Comparison of ENCODE assay signal across 20 cellular contexts in the genomic region with DNA sequence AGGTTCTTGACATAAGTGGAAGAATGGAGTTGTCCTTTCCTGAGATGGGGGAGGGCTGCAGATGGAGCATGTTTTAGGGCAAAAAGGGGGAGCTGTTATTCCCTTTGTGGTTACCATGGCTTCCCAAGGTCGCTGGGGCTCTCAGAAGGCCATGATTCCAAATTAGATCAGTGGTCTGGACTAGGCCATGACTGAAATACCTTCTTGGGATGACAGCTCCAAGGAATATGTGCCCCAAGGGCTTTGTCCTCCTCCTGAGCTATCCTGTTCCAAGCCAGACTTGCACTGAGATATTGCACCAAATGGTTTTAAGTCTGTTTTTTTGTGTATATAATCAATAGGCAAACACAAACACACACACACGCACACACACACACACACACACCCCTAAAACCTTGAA. TPM values are rescaled to one million over a fixed set of nuclear protein-coding genes. Genes with fewer than 3 reads are reported as not detected.
DNase-seq lines count a peak whose midpoint lies in the region; ATAC-seq, FAIRE-seq and TF ChIP-seq lines count a peak whose summit lies in the region.
"Had no signal": no experiment of that assay in that cellular context is flagged by ENCODE, and none has a peak within 500 bp of the region (broad histone marks: within the 10 kb centered on the region; RNA-seq: fewer than 3 reads in every experiment).

No MANE protein-coding gene starts in this region.

- no peak for DNase-seq in activated T-cell treated with anti-CD3 and anti-CD28 coated beads, Interleukin-2, amount 50 U/mL, for 72 hours
- DNase-seq in activated T-cell treated with anti-CD3 and anti-CD28 coated beads for 4 hours = no peak
- no peak for DNase-seq in NB4 (ENCODE audit: low read depth)
- no peak for DNase-seq in bronchial epithelial cell (ENCODE audit: low read depth)
- peak; percentile 73 to 85 for DNase-seq in trophoblast cell
- no peak for DNase-seq in mesothelial cell of epicardium (ENCODE audit: low spot score in 2 of 2, unreplicated experiment in 2 of 2)
- DNase-seq in upper lobe of left lung = no peak
- no peak for DNase-seq in mesendoderm
- DNase-seq: activated CD4-positive, alpha-beta T cell treated with anti-CD3 and anti-CD28 coated beads, Interleukin-2, amount 50 U/mL, for 1 hour; activated gamma-delta T cell treated with Interleukin-2 at 50 U/mL for 16 hours; DMS 273 treated with DMSO at 0.1 percent for 48 hours; effector CD8-positive, alpha-beta T cell; left lung; NCI-H1105; right cardiac atrium; Right ventricle myocardium superior; stimulated activated CD4-positive, alpha-beta T cell treated with anti-CD3 and anti-CD28 coated beads, Interleukin-1b, Interleukin-23, amount 100 ng/mL, for 48 hours had no signal

- H3K9ac ChIP-seq in trophoblast cell (ENCODE audit: low read length) (no peak overlapping the region), mesendoderm (ENCODE audit: low read length) (no peak overlapping the region)

- H4K8ac ChIP-seq in trophoblast cell (ENCODE audit: low read depth, low read length) (no peak overlapping the region), mesendoderm (ENCODE audit: low read depth, low read length) (no peak overlapping the region)

- FAIRE-seq in bronchial epithelial cell (lab: Jason Lieb, UNC) = peak; percentile 40
- FAIRE-seq: HepG2 had no signal

- H3K36me3 Mint-ChIP-seq in activated T-cell treated with anti-CD3 and anti-CD28 coated beads, Interleukin-2, amount 50 U/mL, for 72 hours (ENCODE audit: insufficient read depth in 2 of 2) = peaks cover 25 to 27% of the 10 kb centered on the region in 2 donors
- H3K36me3 Mint-ChIP-seq in mesothelial cell of epicardium = peaks cover 4% of the 10 kb centered on the region

- TF ChIP-seq POLR2A in NB4 (IDR thresholded peaks at IDR 0.05; ENCODE audit: extremely low read depth, insufficient read length) (no peak), upper lobe of left lung (IDR thresholded peaks at IDR 0.05) (no peak)

- peaks cover 3% of the 10 kb centered on the region for H3K9me3 ChIP-seq in trophoblast cell (ENCODE audit: insufficient read depth, low read depth, low read length)
- H3K9me3 ChIP-seq in upper lobe of left lung = peaks cover 4 to 14% (median 8%) of the 10 kb centered on the region in 4 donors

- peaks cover 10 to 15% of the 10 kb centered on the region in 2 donors for H3K9me3 Mint-ChIP-seq in activated T-cell treated with anti-CD3 and anti-CD28 coated beads, Interleukin-2, amount 50 U/mL, for 72 hours
- H3K9me3 Mint-ChIP-seq in mesothelial cell of epicardium = peaks cover 28% of the 10 kb centered on the region

- no peak overlapping the region for H2AK5ac ChIP-seq in trophoblast cell (ENCODE audit: low read length)
- no peak overlapping the region for H2AK5ac ChIP-seq in mesendoderm (ENCODE audit: low read length)

- no peak overlapping the region for H3K56ac ChIP-seq in mesendoderm (ENCODE audit: low read length)

- H2BK120ac ChIP-seq in trophoblast cell (ENCODE audit: insufficient read depth, low read length, poor library complexity) (no peak overlapping the region), mesendoderm (ENCODE audit: low read depth, low read length) (no peak overlapping the region)

- H3K27ac ChIP-seq in trophoblast cell (ENCODE audit: low read depth, low read length) (no peak overlapping the region), upper lobe of left lung (no peak overlapping the region), mesendoderm (ENCODE audit: low read depth, low read length) (no peak overlapping the region)
- H3K27ac ChIP-seq: cardiac muscle cell had no signal

- H3K79me2 ChIP-seq in trophoblast cell (ENCODE audit: control insufficient read depth, insufficient read depth, low read length, poor library complexity) (peaks cover 12% of the 10 kb centered on the region), mesendoderm (ENCODE audit: control insufficient read depth, insufficient read depth, low read length) (peaks cover 13% of the 10 kb centered on the region)

- peak overlapping the region in 1 of 2 donors; percentile 97 for H3K4me3 Mint-ChIP-seq in activated T-cell treated with anti-CD3 and anti-CD28 coated beads, Interleukin-2, amount 50 U/mL, for 72 hours
- no peak overlapping the region for H3K4me3 Mint-ChIP-seq in mesothelial cell of epicardium

- TF ChIP-seq EP300 in upper lobe of left lung (IDR thresholded peaks at IDR 0.05) = no peak

- no peak overlapping the region for H3K18ac ChIP-seq in trophoblast cell (ENCODE audit: low read length)
- no peak overlapping the region for H3K18ac ChIP-seq in mesendoderm (ENCODE audit: low read length)

- H3K23ac ChIP-seq in trophoblast cell (ENCODE audit: low read length) = no peak overlapping the region
- no peak overlapping the region for H3K23ac ChIP-seq in mesendoderm (ENCODE audit: low read length)

- peak overlapping the region; percentile 97 for H3K27ac Mint-ChIP-seq in activated T-cell treated with anti-CD3 and anti-CD28 coated beads, Interleukin-2, amount 50 U/mL, for 72 hours
- no peak overlapping the region for H3K27ac Mint-ChIP-seq in mesothelial cell of epicardium

- H4K91ac ChIP-seq in trophoblast cell (ENCODE audit: low read depth, low read length) = no peak overlapping the region

- no peak overlapping the region for H2BK12ac ChIP-seq in trophoblast cell (ENCODE audit: low read length)

- H3K4me2 ChIP-seq in trophoblast cell (ENCODE audit: low read length) (no peak overlapping the region), mesendoderm (ENCODE audit: low read length) (no peak overlapping the region)

- H3K4me1 ChIP-seq in trophoblast cell (ENCODE audit: control insufficient read depth in 1 of 2, insufficient read depth in 2 of 2, low read length in 2 of 2) = peaks cover 0 to 6% of the 10 kb centered on the region in 2 experiments
- peaks cover 10 to 21% (median 11%) of the 10 kb centered on the region in 4 donors for H3K4me1 ChIP-seq in upper lobe of left lung
- no peaks in the 10 kb centered on the region for H3K4me1 ChIP-seq in mesendoderm (ENCODE audit: control insufficient read depth, low read depth, low read length)

- no peaks in the 10 kb centered on the region for H3K27me3 Mint-ChIP-seq in activated T-cell treated with anti-CD3 and anti-CD28 coated beads, Interleukin-2, amount 50 U/mL, for 72 hours (ENCODE audit: low read depth)
- H3K27me3 Mint-ChIP-seq in mesothelial cell of epicardium (ENCODE audit: low read depth) = no peaks in the 10 kb centered on the region

- no peak overlapping the region for H2BK15ac ChIP-seq in mesendoderm (replicated peaks; ENCODE audit: low read depth)

- H2AFZ ChIP-seq in trophoblast cell (ENCODE audit: insufficient read depth, low read length, poor library complexity) = no peak overlapping the region
- H2AFZ ChIP-seq: GM23338 had no signal

- H3K4me3 ChIP-seq in NB4 (ENCODE audit: low read depth, low read length) = peak overlapping the region; percentile 78
- no peak overlapping the region for H3K4me3 ChIP-seq in bronchial epithelial cell (ENCODE audit: low read depth, low read length)
- H3K4me3 ChIP-seq in trophoblast cell (ENCODE audit: low read depth, low read length) = no peak overlapping the region
- H3K4me3 ChIP-seq in upper lobe of left lung = no peak overlapping the region
- no peak overlapping the region for H3K4me3 ChIP-seq in mesendoderm (ENCODE audit: low read length)

- no peaks in the 10 kb centered on the region for H3K27me3 ChIP-seq in bronchial epithelial cell (ENCODE audit: control insufficient read depth, insufficient read depth, low read length)
- H3K27me3 ChIP-seq in trophoblast cell (ENCODE audit: insufficient read depth, low read length) = no peaks in the 10 kb centered on the region
- H3K27me3 ChIP-seq in upper lobe of left lung = no peaks in the 10 kb centered on the region
- H3K27me3 ChIP-seq in mesendoderm (ENCODE audit: insufficient read depth, low read length, poor library complexity) = no peaks in the 10 kb centered on the region
- H3K27me3 ChIP-seq: cardiac muscle cell, left lung had no signal

- H2BK5ac ChIP-seq in trophoblast cell (ENCODE audit: low read depth, low read length, poor library complexity) (no peak overlapping the region), mesendoderm (ENCODE audit: low read length) (no peak overlapping the region)

- H3K4me1 Mint-ChIP-seq in activated T-cell treated with anti-CD3 and anti-CD28 coated beads, Interleukin-2, amount 50 U/mL, for 72 hours (ENCODE audit: low read depth) = peaks cover 28% of the 10 kb centered on the region
- H3K4me1 Mint-ChIP-seq in mesothelial cell of epicardium = peaks cover 8% of the 10 kb centered on the region

- WGBS in trophoblast cell (ENCODE audit: extremely low coverage, insufficient coverage, insufficient read length) = no CpG with 5 or more reads among the region's 2 CpGs
- 91 to 94% methylated on average over 2 of the region's 2 CpGs for WGBS in upper lobe of left lung, 2 donors
- no CpG with 5 or more reads among the region's 2 CpGs for WGBS in mesendoderm (ENCODE audit: extremely low coverage, insufficient coverage, low lambda C conversion rate)

- no peak overlapping the region for H4K5ac ChIP-seq in mesendoderm (ENCODE audit: low read length)

- H3K4ac ChIP-seq in trophoblast cell (ENCODE audit: low read depth, low read length) (no peak overlapping the region), mesendoderm (ENCODE audit: low read depth, low read length) (no peak overlapping the region)

- no peak for ATAC-seq in activated T-cell treated with anti-CD3 and anti-CD28 coated beads, Interleukin-2, amount 50 U/mL, for 72 hours (replicated peaks in 1 of 2)
- no peak for ATAC-seq in upper lobe of left lung (ENCODE audit: low FRiP score in 2 of 2)
- ATAC-seq: GM23338, HepG2, left lung, right cardiac atrium had no signal

- H3K36me3 ChIP-seq in bronchial epithelial cell (ENCODE audit: control insufficient read depth, insufficient read depth, low read length) (no peaks in the 10 kb centered on the region), trophoblast cell (ENCODE audit: control insufficient read depth in 1 of 2, insufficient read depth in 2 of 2, low read length in 2 of 2) (no peaks in the 10 kb centered on the region), upper lobe of left lung (no peaks in the 10 kb centered on the region), mesendoderm (ENCODE audit: control insufficient read depth, insufficient read depth, low read length) (no peaks in the 10 kb centered on the region)
- H3K36me3 ChIP-seq: cardiac muscle cell, left lung had no signal

- TF ChIP-seq CTCF in NB4 (IDR thresholded peaks at IDR 0.05; ENCODE audit: low read depth, low read length) (no peak), bronchial epithelial cell (IDR thresholded peaks at IDR 0.05; ENCODE audit: insufficient read depth, low read length, severe bottlenecking) (no peak), mesothelial cell of epicardium (IDR thresholded peaks at IDR 0.05; ENCODE audit: unreplicated experiment) (no peak), upper lobe of left lung (IDR thresholded peaks at IDR 0.05) (no peak)

- no peak overlapping the region for H4K12ac ChIP-seq in trophoblast cell (ENCODE audit: low read depth, low read length)

- no peak overlapping the region for H3K14ac ChIP-seq in trophoblast cell (ENCODE audit: low read length)

- H3K79me1 ChIP-seq in trophoblast cell (ENCODE audit: low read length) = peaks cover 16% of the 10 kb centered on the region
- H3K79me1 ChIP-seq in mesendoderm (ENCODE audit: low read length) = peaks cover 3% of the 10 kb centered on the region

RNA-seq across cellular contexts. Expression of gene RBPJ, which starts 3.0 kb away (rescaled TPM):
- 100 to 1,000 TPM; 104 to 136 TPM for total RNA-seq in activated T-cell treated with anti-CD3 and anti-CD28 coated beads, Interleukin-2, amount 50 U/mL, for 72 hours
- total RNA-seq in bronchial epithelial cell = 26.6 and 34.5 TPM in 2 replicates
- polyA plus RNA-seq in trophoblast cell (2013) = 45.4 and 47.2 TPM in 2 replicates
- 83.5 to 87.0 TPM (median 86.1 TPM) in 3 replicates for total RNA-seq in mesothelial cell of epicardium
- total RNA-seq in upper lobe of left lung = 10 to 100 TPM; 59.4 to 93.2 (median 79.4) TPM
- 77.2 TPM for polyA plus RNA-seq in mesendoderm (2013, experiment 1 of 2)
- polyA plus RNA-seq in mesendoderm (2013, experiment 2 of 2) = 77.5 TPM

Comparison
In these comparisons a context has a peak if more than half of its experiments do, and no peak if none do; other contexts are left out.
1. DNase-seq: peak in trophoblast cell (2 of 2); none in activated T-cell treated with anti-CD3 and anti-CD28 coated beads, Interleukin-2, amount 50 U/mL, for 72 hours (0 of 2), activated T-cell treated with anti-CD3 and anti-CD28 coated beads for 4 hours (single experiment), NB4 (single experiment), bronchial epithelial cell (single experiment), mesothelial cell of epicardium (0 of 2), upper lobe of left lung (0 of 2) and mesendoderm (single experiment).